Comparison of ENCODE assay signal across 9 cellular contexts in the genomic region with DNA sequence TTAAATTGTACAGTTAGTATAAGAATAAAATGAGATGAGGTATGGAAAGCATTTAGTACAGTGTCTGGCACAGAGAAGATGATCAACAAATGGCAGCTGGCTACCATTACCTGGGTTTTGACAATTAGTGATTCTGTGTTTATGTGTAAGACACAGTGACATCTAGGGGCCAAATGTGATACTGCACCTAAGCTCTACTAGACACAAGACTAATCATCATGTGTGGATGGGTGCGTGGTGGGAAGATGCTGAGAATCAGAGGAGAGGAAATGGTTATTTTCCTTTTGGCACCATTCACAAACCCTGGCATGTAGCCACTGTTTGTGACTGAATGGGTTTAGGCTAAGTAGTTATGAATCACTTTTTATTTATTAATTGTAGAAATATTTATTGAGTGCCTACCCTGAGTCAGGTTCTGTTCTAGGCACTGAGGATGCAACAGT.
DNase-seq lines count a peak whose midpoint lies in the region; ATAC-seq and TF ChIP-seq lines count a peak whose summit lies in the region.
"Had no signal": no experiment of that assay in that cellular context is flagged by ENCODE, and none has a peak within 500 bp of the region (broad histone marks: within the 10 kb centered on the region; RNA-seq: fewer than 3 reads in every experiment).

No MANE protein-coding gene starts in this region.

- 0 out of 2 replicates have a peak, but pooled peaks cover 3% of the 10 kb centered on the region for H3K9me3 ChIP-seq in MM.1S (replicated peaks; ENCODE audit: insufficient read depth, low read length)
- peaks cover 0 to 20% (median 1%) of the 10 kb centered on the region in 4 donors for H3K9me3 ChIP-seq in tibial nerve

- H3K36me3 ChIP-seq in MM.1S (replicated peaks; ENCODE audit: insufficient read depth, low read length) (no peaks in the 10 kb centered on the region), tibial nerve (no peaks in the 10 kb centered on the region)

- peaks cover 4% of the 10 kb centered on the region for H3K36me3 Mint-ChIP-seq in activated T-cell treated with anti-CD3 and anti-CD28 coated beads, Interleukin-2, amount 50 U/mL, for 4 hours (ENCODE audit: insufficient read depth)
- H3K36me3 Mint-ChIP-seq in endothelial cell (ENCODE audit: low read depth, unreplicated experiment): no peaks in the 10 kb centered on the region

- H3K9me3 Mint-ChIP-seq in activated T-cell treated with anti-CD3 and anti-CD28 coated beads, Interleukin-2, amount 50 U/mL, for 4 hours: peaks cover 18% of the 10 kb centered on the region
- H3K9me3 Mint-ChIP-seq in endothelial cell (ENCODE audit: unreplicated experiment): peaks cover 4% of the 10 kb centered on the region

- peak; percentile 54 for TF ChIP-seq CTCF in MM.1S (IDR thresholded peaks at IDR 0.05; ENCODE audit: low read length)
- peak; percentile 67 for TF ChIP-seq CTCF in endothelial cell (IDR thresholded peaks at IDR 0.05; ENCODE audit: unreplicated experiment)
- TF ChIP-seq CTCF in tibial nerve (IDR thresholded peaks at IDR 0.05): no peak

- no peak overlapping the region for H3K4me3 ChIP-seq in MM.1S (ENCODE audit: low read length)
- H3K4me3 ChIP-seq in tibial nerve: no peak overlapping the region

- H3K27ac ChIP-seq in MM.1S (ENCODE audit: low read length) (no peak overlapping the region), tibial nerve (no peak overlapping the region)

- H3K27me3 ChIP-seq in MM.1S (replicated peaks; ENCODE audit: insufficient read depth, low read length): no peaks in the 10 kb centered on the region
- no peaks in the 10 kb centered on the region for H3K27me3 ChIP-seq in tibial nerve

- H4K20me1 ChIP-seq in MM.1S (ENCODE audit: insufficient read depth, low read length): no peaks in the 10 kb centered on the region

- no peak overlapping the region for H2AFZ ChIP-seq in MM.1S (ENCODE audit: low read length)

- H3K9me2 ChIP-seq in MM.1S (replicated peaks; ENCODE audit: insufficient read depth, low read length): no peaks in the 10 kb centered on the region

- no peak overlapping the region for H3K9ac ChIP-seq in MM.1S (ENCODE audit: low read length)

- WGBS in tibial nerve, 2 donors: 86 to 92% methylated on average over 1 of the region's 1 CpG

- H3K4me1 Mint-ChIP-seq in activated T-cell treated with anti-CD3 and anti-CD28 coated beads, Interleukin-2, amount 50 U/mL, for 4 hours (ENCODE audit: low read depth): no peaks in the 10 kb centered on the region
- H3K4me1 Mint-ChIP-seq in endothelial cell (ENCODE audit: unreplicated experiment): peaks cover 8% of the 10 kb centered on the region

- ATAC-seq in activated T-cell treated with anti-CD3 and anti-CD28 coated beads, Interleukin-2, amount 50 U/mL, for 4 hours: no peak
- ATAC-seq in activated CD4-positive, CD25-positive, alpha-beta regulatory T cell treated with anti-CD3 and anti-CD28 coated beads, Interleukin-2, amount 50 U/mL, for 24 hours: no peak
- ATAC-seq in HG03025 (IDR thresholded peaks at IDR 0.05; ENCODE audit: low FRiP score, unreplicated experiment): no peak

- H3K27me3 Mint-ChIP-seq in activated T-cell treated with anti-CD3 and anti-CD28 coated beads, Interleukin-2, amount 50 U/mL, for 4 hours (ENCODE audit: low read depth): peaks cover 12% of the 10 kb centered on the region
- peaks cover 6% of the 10 kb centered on the region for H3K27me3 Mint-ChIP-seq in endothelial cell (ENCODE audit: unreplicated experiment)

- H3F3A ChIP-seq in MM.1S (ENCODE audit: insufficient read depth, low read length): no peaks in the 10 kb centered on the region

- no peak overlapping the region for H3K4me2 ChIP-seq in MM.1S (ENCODE audit: low read depth, low read length)

- no peak for TF ChIP-seq EP300 in tibial nerve (IDR thresholded peaks at IDR 0.05)

- H3K27ac Mint-ChIP-seq in endothelial cell (ENCODE audit: unreplicated experiment): no peak overlapping the region

- TF ChIP-seq POLR2A in tibial nerve (IDR thresholded peaks at IDR 0.05): no peak

- no peak overlapping the region for H3K4me3 Mint-ChIP-seq in activated T-cell treated with anti-CD3 and anti-CD28 coated beads, Interleukin-2, amount 50 U/mL, for 4 hours
- no peak overlapping the region for H3K4me3 Mint-ChIP-seq in endothelial cell (ENCODE audit: unreplicated experiment)

- DNase-seq in activated T-cell treated with anti-CD3 and anti-CD28 coated beads, Interleukin-2, amount 50 U/mL, for 48 hours: peak; percentile 24 to 27
- no peak for DNase-seq in activated T-cell treated with anti-CD3 and anti-CD28 coated beads, Interleukin-2, amount 50 U/mL, for 4 hours
- DNase-seq in MM.1S (peak; percentile 35), endothelial cell (ENCODE audit: low spot score) (no peak), renal cortical epithelial cell (ENCODE audit: low read depth) (peak; percentile 9), tibial nerve (ENCODE audit: low spot score in 2 of 2) (no peak)
- DNase-seq: effector CD4-positive, alpha-beta T cell had no signal

- H3K4me1 ChIP-seq in MM.1S (ENCODE audit: low read length): no peaks in the 10 kb centered on the region
- H3K4me1 ChIP-seq in tibial nerve: no peaks in the 10 kb centered on the region

- H3K79me2 ChIP-seq in MM.1S (ENCODE audit: low read length): no peaks in the 10 kb centered on the region

Comparison
In these comparisons a context has a peak if more than half of its experiments do, and no peak if none do; other contexts are left out.
1. DNase-seq: peak in activated T-cell treated with anti-CD3 and anti-CD28 coated beads, Interleukin-2, amount 50 U/mL, for 48 hours (2 of 2), MM.1S (single experiment) and renal cortical epithelial cell (single experiment); none in activated T-cell treated with anti-CD3 and anti-CD28 coated beads, Interleukin-2, amount 50 U/mL, for 4 hours (single experiment), endothelial cell (single experiment) and tibial nerve (0 of 2).
2. CTCF ChIP-seq: peak in MM.1S (single experiment) and endothelial cell (single experiment); none in tibial nerve (0 of 5).